In the genomic region with DNA sequence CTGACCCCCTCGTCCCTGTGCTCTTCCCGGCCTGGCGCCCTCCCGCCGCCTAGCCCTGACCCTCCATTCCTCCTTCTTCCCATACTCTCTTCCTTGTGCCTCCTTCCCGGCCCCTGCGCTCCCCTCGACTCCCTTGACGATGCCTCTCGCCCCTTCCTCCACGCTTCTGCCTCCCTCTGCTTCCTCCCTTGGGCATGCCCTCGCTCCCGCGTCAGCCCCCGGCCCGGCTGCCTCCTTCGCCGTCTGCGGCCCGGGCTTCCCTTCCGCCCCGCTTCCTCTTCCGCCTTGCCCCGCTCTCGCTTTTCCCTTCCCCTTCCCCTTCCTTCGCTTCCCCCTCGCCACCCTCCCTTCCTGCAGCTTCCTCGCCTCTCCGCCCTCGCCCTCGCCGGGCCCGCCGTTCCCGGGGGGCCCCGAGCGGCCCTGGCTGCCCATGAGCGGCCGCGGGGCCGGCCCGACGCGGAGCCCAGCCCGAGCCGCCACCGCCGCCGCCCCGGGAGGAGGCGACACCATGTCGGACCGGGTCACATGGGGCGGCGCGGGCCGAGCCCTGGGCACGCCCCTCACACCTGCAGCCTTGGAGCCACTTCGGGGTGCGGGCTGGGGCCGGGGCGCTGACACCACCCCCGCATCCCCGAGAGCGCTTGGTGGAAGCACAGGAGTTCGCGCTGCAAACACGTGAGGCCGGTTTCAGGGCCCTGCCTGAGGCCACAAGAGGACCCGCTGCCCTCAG, we compare ENCODE assay signal across 8 cellular contexts. TPM values are rescaled to one million over a fixed set of nuclear protein-coding genes. Genes with fewer than 3 reads are reported as not detected.
DNase-seq lines count a peak whose midpoint lies in the region; ATAC-seq and TF ChIP-seq lines count a peak whose summit lies in the region.

Gene FBXW4, minus strand, starts transcription at position 497 of the 730 bp plus-strand sequence. Its CDS starts 65 bp downstream, at position 432.

- peak within 1 kb of the TSS; percentile 97 for H3K4me3 Mint-ChIP-seq in activated CD4-positive, alpha-beta memory T cell treated with anti-CD3 and anti-CD28 coated beads, Interleukin-2, amount 10 ng/mL, durations not matched to agents 7 days and 5 days

- H3K27ac Mint-ChIP-seq in activated CD4-positive, alpha-beta memory T cell treated with anti-CD3 and anti-CD28 coated beads, Interleukin-2, amount 10 ng/mL, durations not matched to agents 7 days and 5 days, result peak within 1 kb of the TSS; percentile 97

- H3K36me3 ChIP-seq in ectodermal cell (ENCODE audit: control insufficient read depth, insufficient read depth, low read length), result no peaks in the 10 kb centered on the region
- peaks cover 0 to under 1% of the 10 kb centered on the region in 2 donors for H3K36me3 ChIP-seq in lung (ENCODE audit: control insufficient read depth in 2 of 2, insufficient read depth in 2 of 2, low read length in 2 of 2)

- peaks cover 35% of the 10 kb centered on the region for H3K4me1 Mint-ChIP-seq in activated CD4-positive, alpha-beta memory T cell treated with anti-CD3 and anti-CD28 coated beads, Interleukin-2, amount 10 ng/mL, durations not matched to agents 7 days and 5 days

- H3K36me3 Mint-ChIP-seq in activated CD4-positive, alpha-beta memory T cell treated with anti-CD3 and anti-CD28 coated beads, Interleukin-2, amount 10 ng/mL, durations not matched to agents 7 days and 5 days (ENCODE audit: low read depth), result peaks cover 24% of the 10 kb centered on the region

- H3K9me3 ChIP-seq in ectodermal cell (ENCODE audit: control insufficient read depth, low read length) (no peaks in the 10 kb centered on the region), lung (ENCODE audit: control insufficient read depth in 2 of 2, insufficient read depth in 1 of 2, low read length in 1 of 2) (no peaks in the 10 kb centered on the region)

- DNase-seq in DMS 273 (lab: John Stamatoyannopoulos, UW; ENCODE audit: unreplicated experiment) (peak; percentile 69), DMS 273 treated with DMSO at 0.1 percent for 48 hours (lab: John Stamatoyannopoulos, UW) (no peak), NCI-H146 (lab: John Stamatoyannopoulos, UW) (peak; percentile 57), lung (ENCODE audit: low spot score) (peak; percentile 59)
- peak; percentile 75 for DNase-seq in activated CD4-positive, alpha-beta memory T cell treated with anti-CD3 and anti-CD28 coated beads, Interleukin-2, amount 10 ng/mL, durations not matched to agents 7 days and 5 days
- DNase-seq in stimulated activated CD4-positive, alpha-beta T cell treated with anti-CD3 and anti-CD28 coated beads, TNF-alpha, amount 100 ng/mL, for 4 hours (ENCODE audit: low read depth in 3 of 3), result peak; percentile 54 to 68 (median 65)

- H3K4me1 ChIP-seq in ectodermal cell (ENCODE audit: control insufficient read depth, insufficient read depth, low read length), result peaks cover 5% of the 10 kb centered on the region
- H3K4me1 ChIP-seq in lung (ENCODE audit: control insufficient read depth in 2 of 2, insufficient read depth in 2 of 2, low read length in 2 of 2), result peaks cover 8 to 13% of the 10 kb centered on the region in 2 donors

- no peak for TF ChIP-seq CTCF in lung (IDR thresholded peaks at IDR 0.05; ENCODE audit: control extremely low read depth, extremely low read depth)

- peak within 1 kb of the TSS; percentile 67 for H3K4me3 ChIP-seq in ectodermal cell (ENCODE audit: insufficient read depth, low read depth, low read length)
- peak within 1 kb of the TSS; percentile 95 for H3K4me3 ChIP-seq in lung

- H3K9me3 Mint-ChIP-seq in activated CD4-positive, alpha-beta memory T cell treated with anti-CD3 and anti-CD28 coated beads, Interleukin-2, amount 10 ng/mL, durations not matched to agents 7 days and 5 days, result no peaks in the 10 kb centered on the region

- ATAC-seq in HG02610 (IDR thresholded peaks at IDR 0.05; ENCODE audit: unreplicated experiment) (peak; percentile 49), lung (ENCODE audit: insufficient read depth, low FRiP score) (peak; percentile 60)

- H3K27me3 ChIP-seq in ectodermal cell (ENCODE audit: control insufficient read depth, insufficient read depth, low read length, poor library complexity, severe bottlenecking) (no peaks in the 10 kb centered on the region), lung (ENCODE audit: control insufficient read depth, insufficient read depth) (no peaks in the 10 kb centered on the region)

- 4 to 5% methylated on average over 70 of the region's 70 CpGs for WGBS in ectodermal cell, 2 experiments
- WGBS in lung, 2 donors, result 3 to 5% methylated on average over 63 to 70 of the region's 70 CpGs

- POLR2A ChIA-PET in activated CD4-positive, alpha-beta memory T cell treated with anti-CD3 and anti-CD28 coated beads, Interleukin-2, amount 10 ng/mL, durations not matched to agents 7 days and 5 days (lab: Charles Lee), result interaction anchor here (0.8 to 3.5 kb wide), 13 partner anchors 10 to 700 kb away, joined by 3 to 22 read pairs (median 4); partner anchors contain the start of genes OGA, PDZD7, POLL and SFXN3

- H3K27ac ChIP-seq in ectodermal cell (ENCODE audit: insufficient read depth, low read depth, low read length, poor library complexity, severe bottlenecking), result peak within 1 kb of the TSS; percentile 64
- peak within 1 kb of the TSS; percentile 91 to 100 for H3K27ac ChIP-seq in lung (ENCODE audit: low read depth in 1 of 2, low read length in 1 of 2)

- H3K27me3 Mint-ChIP-seq in activated CD4-positive, alpha-beta memory T cell treated with anti-CD3 and anti-CD28 coated beads, Interleukin-2, amount 10 ng/mL, durations not matched to agents 7 days and 5 days, result no peaks in the 10 kb centered on the region

- CTCF ChIA-PET in activated CD4-positive, alpha-beta memory T cell treated with anti-CD3 and anti-CD28 coated beads, Interleukin-2, amount 10 ng/mL, durations not matched to agents 7 days and 5 days (lab: Charles Lee), result interaction anchor here (1.2 to 2.7 kb wide), 2 partner anchors 86 to 92 kb away, joined by 3 to 7 read pairs; no protein-coding TSS in a partner anchor

RNA-seq across cellular contexts. Expression of gene FBXW4, which starts in this region (rescaled TPM):
- 10 to 100 TPM; 36.8 to 37.3 TPM for total RNA-seq in activated CD4-positive, alpha-beta memory T cell treated with anti-CD3 and anti-CD28 coated beads, Interleukin-2, amount 10 ng/mL, durations not matched to agents 7 days and 5 days
- polyA plus RNA-seq in ectodermal cell (2013, experiment 1 of 4), result 23.7 TPM
- 28.3 TPM for polyA plus RNA-seq in ectodermal cell (2013, experiment 2 of 4)
- 20.6 TPM for polyA plus RNA-seq in ectodermal cell (2013, experiment 3 of 4)
- 22.1 TPM for polyA plus RNA-seq in ectodermal cell (2013, experiment 4 of 4)
- 10 to 100 TPM; 60.9 to 65.6 TPM for total RNA-seq in lung
- polyA plus RNA-seq in lung, result 10 to 100 TPM; 28.0 to 48.0 TPM
